In the genomic region with DNA sequence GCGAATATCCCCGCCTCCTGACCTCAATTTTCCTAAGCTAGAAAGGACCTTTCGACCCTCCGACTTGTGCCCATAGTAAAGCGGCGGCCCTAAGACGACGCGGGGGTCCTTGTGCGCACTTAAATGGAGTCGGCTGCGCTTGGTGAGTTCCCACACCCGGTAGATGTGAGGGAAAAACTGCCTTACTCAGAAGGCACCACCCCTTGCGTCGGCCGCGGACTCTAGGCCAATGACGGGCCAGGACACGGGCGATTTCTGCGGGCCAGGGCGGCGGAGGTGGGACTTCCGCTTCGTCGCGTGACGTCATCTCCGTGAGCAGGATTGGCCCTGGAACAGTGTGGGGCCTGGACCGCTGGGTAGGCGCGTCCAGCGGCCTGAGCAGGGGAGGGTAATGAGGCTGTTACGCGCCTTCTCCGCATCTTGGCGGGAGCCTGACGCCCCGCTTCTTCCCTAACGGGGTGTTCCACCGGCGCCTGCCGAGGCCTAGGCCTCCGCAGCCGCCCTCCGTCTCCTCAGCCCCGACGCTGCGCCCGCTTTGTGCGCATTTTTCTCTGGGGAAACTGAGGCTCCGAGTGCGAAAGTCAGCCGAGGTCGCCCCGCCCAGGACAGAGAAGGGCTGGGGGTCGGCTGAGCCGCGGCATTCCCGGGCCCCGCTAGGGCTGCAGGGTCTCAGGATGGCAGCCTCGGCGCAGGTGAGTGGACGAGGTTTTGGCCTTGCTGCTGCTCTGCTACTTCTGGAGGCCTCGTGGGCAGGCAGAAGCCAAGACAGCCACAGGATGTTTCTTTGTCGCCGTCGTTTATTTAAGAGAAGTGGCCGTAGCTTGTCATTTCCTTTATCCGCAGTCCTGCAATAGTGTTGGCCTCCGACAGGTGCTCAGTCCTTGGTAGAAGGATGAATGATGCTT, we compare ENCODE assay signal across 1 cellular context.
TF ChIP-seq lines count a peak whose summit lies in the region.

A gene (plus strand): TSS at position 293 of the 905 bp plus-strand sequence. CDS start 382 bp downstream, at position 675.

TF ChIP-seq in HCT116, 20 proteins besides CTCF, POLR2A, EP300 and RAD21 (continued from another document):
- TF ChIP-seq, protein P1, sequence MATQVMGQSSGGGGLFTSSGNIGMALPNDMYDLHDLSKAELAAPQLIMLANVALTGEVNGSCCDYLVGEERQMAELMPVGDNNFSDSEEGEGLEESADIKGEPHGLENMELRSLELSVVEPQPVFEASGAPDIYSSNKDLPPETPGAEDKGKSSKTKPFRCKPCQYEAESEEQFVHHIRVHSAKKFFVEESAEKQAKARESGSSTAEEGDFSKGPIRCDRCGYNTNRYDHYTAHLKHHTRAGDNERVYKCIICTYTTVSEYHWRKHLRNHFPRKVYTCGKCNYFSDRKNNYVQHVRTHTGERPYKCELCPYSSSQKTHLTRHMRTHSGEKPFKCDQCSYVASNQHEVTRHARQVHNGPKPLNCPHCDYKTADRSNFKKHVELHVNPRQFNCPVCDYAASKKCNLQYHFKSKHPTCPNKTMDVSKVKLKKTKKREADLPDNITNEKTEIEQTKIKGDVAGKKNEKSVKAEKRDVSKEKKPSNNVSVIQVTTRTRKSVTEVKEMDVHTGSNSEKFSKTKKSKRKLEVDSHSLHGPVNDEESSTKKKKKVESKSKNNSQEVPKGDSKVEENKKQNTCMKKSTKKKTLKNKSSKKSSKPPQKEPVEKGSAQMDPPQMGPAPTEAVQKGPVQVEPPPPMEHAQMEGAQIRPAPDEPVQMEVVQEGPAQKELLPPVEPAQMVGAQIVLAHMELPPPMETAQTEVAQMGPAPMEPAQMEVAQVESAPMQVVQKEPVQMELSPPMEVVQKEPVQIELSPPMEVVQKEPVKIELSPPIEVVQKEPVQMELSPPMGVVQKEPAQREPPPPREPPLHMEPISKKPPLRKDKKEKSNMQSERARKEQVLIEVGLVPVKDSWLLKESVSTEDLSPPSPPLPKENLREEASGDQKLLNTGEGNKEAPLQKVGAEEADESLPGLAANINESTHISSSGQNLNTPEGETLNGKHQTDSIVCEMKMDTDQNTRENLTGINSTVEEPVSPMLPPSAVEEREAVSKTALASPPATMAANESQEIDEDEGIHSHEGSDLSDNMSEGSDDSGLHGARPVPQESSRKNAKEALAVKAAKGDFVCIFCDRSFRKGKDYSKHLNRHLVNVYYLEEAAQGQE (IDR thresholded peaks at IDR 0.05; ENCODE audit: low read depth) = no peak
- TF ChIP-seq, protein P2, sequence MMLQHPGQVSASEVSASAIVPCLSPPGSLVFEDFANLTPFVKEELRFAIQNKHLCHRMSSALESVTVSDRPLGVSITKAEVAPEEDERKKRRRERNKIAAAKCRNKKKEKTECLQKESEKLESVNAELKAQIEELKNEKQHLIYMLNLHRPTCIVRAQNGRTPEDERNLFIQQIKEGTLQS (IDR thresholded peaks at IDR 0.05) = no peak
- TF ChIP-seq ZNF274 (IDR thresholded peaks at IDR 0.05; ENCODE audit: low read depth, low read length) (no peak), FOSL1 (IDR thresholded peaks at IDR 0.05; ENCODE audit: low read depth) (no peak), SP1 (IDR thresholded peaks at IDR 0.05; ENCODE audit: low read depth) (peak; percentile 55), CEBPB (IDR thresholded peaks at IDR 0.05; ENCODE audit: low read depth) (no peak), YY1 (IDR thresholded peaks at IDR 0.05; ENCODE audit: extremely low read depth, insufficient replicate concordance, low read depth, low read length) (no peak)
- TF ChIP-seq, protein P3, sequence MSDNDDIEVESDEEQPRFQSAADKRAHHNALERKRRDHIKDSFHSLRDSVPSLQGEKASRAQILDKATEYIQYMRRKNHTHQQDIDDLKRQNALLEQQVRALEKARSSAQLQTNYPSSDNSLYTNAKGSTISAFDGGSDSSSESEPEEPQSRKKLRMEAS (IDR thresholded peaks at IDR 0.05) = peak; percentile 52
